Comparison of ENCODE assay signal across 8 cellular contexts in genomic region chr5:96687812-96688453, GRCh38. TPM values are rescaled to one million over a fixed set of nuclear protein-coding genes. Genes with fewer than 3 reads are reported as not detected.
DNase-seq lines count a peak whose midpoint lies in the region; ATAC-seq and TF ChIP-seq lines count a peak whose summit lies in the region.

No MANE protein-coding gene starts in this region.

- peak; percentile 91 for ATAC-seq in HG02623 (IDR thresholded peaks at IDR 0.05; ENCODE audit: unreplicated experiment)
- ATAC-seq in activated naive CD8-positive, alpha-beta T cell treated with anti-CD3 and anti-CD28 coated beads, Interleukin-2, amount 10 ng/mL, durations not matched to agents 7 days and 5 days (ENCODE audit: low read depth), result peak; percentile 77

- peaks cover 10% of the 10 kb centered on the region for H3K4me1 Mint-ChIP-seq in activated naive CD8-positive, alpha-beta T cell treated with anti-CD3 and anti-CD28 coated beads, Interleukin-2, amount 10 ng/mL, durations not matched to agents 7 days and 5 days

- peak overlapping the region; percentile 21 for H3K4me3 ChIP-seq in A673 (ENCODE audit: low read depth, low read length, poor library complexity, severe bottlenecking)

- no peak overlapping the region for H3K27ac ChIP-seq in A673 (ENCODE audit: low read depth, low read length, poor library complexity, severe bottlenecking)

- H3K27me3 Mint-ChIP-seq in activated naive CD8-positive, alpha-beta T cell treated with anti-CD3 and anti-CD28 coated beads, Interleukin-2, amount 10 ng/mL, durations not matched to agents 7 days and 5 days, result no peaks in the 10 kb centered on the region

- CTCF ChIA-PET in A673 (lab: Charles Lee), result interaction anchor here (2.0 kb wide), 1 partner anchor 74 kb away, joined by 9 read pairs; no protein-coding TSS in a partner anchor

- no TSS peak for BruUV-seq in A673 (replicated peaks; lab: Mats Ljungman, UMichigan)

- POLR2A ChIA-PET in A673 (lab: Charles Lee; ENCODE audit: low non-redundant PET), result no interaction called here
- POLR2A ChIA-PET in activated naive CD8-positive, alpha-beta T cell treated with anti-CD3 and anti-CD28 coated beads, Interleukin-2, amount 10 ng/mL, durations not matched to agents 7 days and 5 days (lab: Charles Lee), result interaction anchor here (0.6 to 1.0 kb wide), 3 partner anchors 14 to 26 kb away, joined by 3 to 5 read pairs (median 4); partner anchors contain the start of gene CAST

- H3K36me3 ChIP-seq in A673 (ENCODE audit: insufficient read depth, low read length, poor library complexity, severe bottlenecking), result no peaks in the 10 kb centered on the region

- peak; percentile 76 for TF ChIP-seq CTCF in A673 (conservative IDR thresholded peaks at IDR 0.05; ENCODE audit: low read depth, low read length)
- TF ChIP-seq CTCF in GM12872 (IDR thresholded peaks at IDR 0.05; ENCODE audit: insufficient read depth, low read depth, low read length), result peak; percentile 46; the same call in 2 of the 3 replicates

- no peaks in the 10 kb centered on the region for H3K9me3 ChIP-seq in A673 (ENCODE audit: low read depth, low read length, poor library complexity, severe bottlenecking)

- H3K36me3 Mint-ChIP-seq in activated naive CD8-positive, alpha-beta T cell treated with anti-CD3 and anti-CD28 coated beads, Interleukin-2, amount 10 ng/mL, durations not matched to agents 7 days and 5 days, result peaks cover 16% of the 10 kb centered on the region

- DNase-seq in A673 (ENCODE audit: low spot score), result peak; percentile 76
- peak; percentile 18 for DNase-seq in NCI-H128 (lab: John Stamatoyannopoulos, UW; ENCODE audit: unreplicated experiment)
- no peak for DNase-seq in activated naive CD8-positive, alpha-beta T cell treated with anti-CD3 and anti-CD28 coated beads, Interleukin-2, amount 10 ng/mL, durations not matched to agents 7 days and 5 days
- peak; percentile 63 for DNase-seq in hepatic stellate cell (ENCODE audit: low spot score)
- DNase-seq in superior temporal gyrus (ENCODE audit: extremely low spot score), result peak; percentile 61
- no peak for DNase-seq in GDM1 (lab: John Stamatoyannopoulos, UW)

- intact Hi-C loops in A673 (cut with micrococcal nuclease; ENCODE audit: unreplicated experiment), result loop anchor here (1.0 to 5.0 kb wide), 2 partner anchors 74 to 341 kb away; no protein-coding TSS in a partner anchor

- no peaks in the 10 kb centered on the region for H3K27me3 ChIP-seq in A673 (replicated peaks; ENCODE audit: insufficient read depth, low read depth, low read length, poor library complexity)

- no peak overlapping the region for H3K27ac Mint-ChIP-seq in activated naive CD8-positive, alpha-beta T cell treated with anti-CD3 and anti-CD28 coated beads, Interleukin-2, amount 10 ng/mL, durations not matched to agents 7 days and 5 days

- H3K9me3 Mint-ChIP-seq in activated naive CD8-positive, alpha-beta T cell treated with anti-CD3 and anti-CD28 coated beads, Interleukin-2, amount 10 ng/mL, durations not matched to agents 7 days and 5 days, result no peaks in the 10 kb centered on the region

- no peaks in the 10 kb centered on the region for H3K4me1 ChIP-seq in A673 (ENCODE audit: insufficient read depth, low read length, poor library complexity, severe bottlenecking)

- H3K4me3 Mint-ChIP-seq in activated naive CD8-positive, alpha-beta T cell treated with anti-CD3 and anti-CD28 coated beads, Interleukin-2, amount 10 ng/mL, durations not matched to agents 7 days and 5 days, result peak overlapping the region; percentile 33

RNA-seq across cellular contexts. Expression of gene CAST, which starts 25.8 kb away (rescaled TPM):
- 66.8 and 72.5 TPM in 2 replicates for total RNA-seq in A673 (2021)
- total RNA-seq in activated naive CD8-positive, alpha-beta T cell treated with anti-CD3 and anti-CD28 coated beads, Interleukin-2, amount 10 ng/mL, durations not matched to agents 7 days and 5 days, result 100 to 1,000 TPM; 165 to 174 TPM

Comparison
In these comparisons a context has a peak if more than half of its experiments do, and no peak if none do; other contexts are left out.
1. DNase-seq: peak in A673 (single experiment), NCI-H128 (single experiment), hepatic stellate cell (single experiment) and superior temporal gyrus (single experiment); none in activated naive CD8-positive, alpha-beta T cell treated with anti-CD3 and anti-CD28 coated beads, Interleukin-2, amount 10 ng/mL, durations not matched to agents 7 days and 5 days (single experiment) and GDM1 (single experiment).